Comparison of ENCODE assay signal across 20 cellular contexts in the genomic region with DNA sequence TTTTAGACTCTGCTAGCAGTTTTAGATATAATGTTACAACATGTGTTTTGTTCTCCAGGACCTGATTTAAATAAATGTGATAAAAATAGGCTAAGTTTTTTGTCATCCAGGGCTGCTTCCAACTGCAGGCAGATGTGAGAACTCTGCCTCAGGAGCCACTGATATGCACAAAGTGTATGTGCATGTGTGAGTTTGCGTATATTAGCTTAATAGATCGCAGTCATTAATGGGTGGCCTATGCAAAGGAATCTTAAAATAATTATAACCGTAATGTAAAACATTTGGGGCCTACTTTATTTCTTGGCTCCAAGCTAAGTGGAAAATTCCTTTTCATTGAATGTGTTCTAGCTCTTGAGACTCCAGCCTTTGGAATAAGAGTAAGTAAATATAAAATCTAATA. TPM values are rescaled to one million over a fixed set of nuclear protein-coding genes. Genes with fewer than 3 reads are reported as not detected.
DNase-seq lines count a peak whose midpoint lies in the region; ATAC-seq, FAIRE-seq and TF ChIP-seq lines count a peak whose summit lies in the region.
"Had no signal": no experiment of that assay in that cellular context is flagged by ENCODE, and none has a peak within 500 bp of the region (broad histone marks: within the 10 kb centered on the region; RNA-seq: fewer than 3 reads in every experiment).

No MANE protein-coding gene starts in this region.

- H3K36me3 Mint-ChIP-seq in nephron progenitor cell (ENCODE audit: low read depth), result peaks cover 80% of the 10 kb centered on the region

- CTCF ChIA-PET in A673 (lab: Charles Lee), result no interaction called here

- no peaks in the 10 kb centered on the region for H3K27me3 Mint-ChIP-seq in nephron progenitor cell (ENCODE audit: low read depth, poor library complexity)

- intact Hi-C loops in A673 (cut with micrococcal nuclease; ENCODE audit: unreplicated experiment), result no loop called here

- no peak overlapping the region for H3K27ac ChIP-seq in A673 (ENCODE audit: low read depth, low read length, poor library complexity, severe bottlenecking)
- peak overlapping the region; percentile 32; the same call in 1 of the 2 replicates for H3K27ac ChIP-seq in SK-N-MC
- H3K27ac ChIP-seq: A549, KMS-11, RWPE1 had no signal

- ATAC-seq in GM19324 (IDR thresholded peaks at IDR 0.05; ENCODE audit: low FRiP score, unreplicated experiment), result no peak
- ATAC-seq: A549 had no signal

- POLR2A ChIA-PET in A673 (lab: Charles Lee; ENCODE audit: low non-redundant PET), result no interaction called here

- H3K36me3 ChIP-seq in A673 (ENCODE audit: insufficient read depth, low read length, poor library complexity, severe bottlenecking) (peaks cover 100% of the 10 kb centered on the region), SK-N-MC (ENCODE audit: insufficient read depth, low read length) (peaks cover 100% of the 10 kb centered on the region)

- H3K9me3 Mint-ChIP-seq in nephron progenitor cell, result no peaks in the 10 kb centered on the region
- H3K9me3 Mint-ChIP-seq: H9 had no signal

- FAIRE-seq in D721Med (lab: Jason Lieb, UNC), result peak; percentile 67
- FAIRE-seq: A549 had no signal

- H3K9ac ChIP-seq in SK-N-MC (ENCODE audit: insufficient read length), result no peak overlapping the region
- H3K9ac ChIP-seq: KMS-11 had no signal

- DNase-seq in A673 (ENCODE audit: low spot score) (no peak), D721Med (ENCODE audit: insufficient read length, low spot score) (no peak), SK-N-MC (ENCODE audit: low read depth, low spot score) (no peak), fibroblast of peridontal ligament (ENCODE audit: extremely low read depth) (peak; percentile 41), nephron progenitor cell (no peak), NCI-H1930 (lab: John Stamatoyannopoulos, UW) (no peak), OCI-M2 (lab: John Stamatoyannopoulos, UW; ENCODE audit: unreplicated experiment) (no peak)
- DNase-seq: AML-193; Caco-2; H9; NCI-H1092 treated with DMSO at 0.1 percent for 48 hours; NCI-H187; NCI-H345; NCI-H69; NK-92 treated with Interleukin-12 subunit alpha and Interleukin-12 subunit beta, amount 100 ng/mL, for 24 hours; OCI-M1 had no signal

- no peak overlapping the region for H3K4me3 ChIP-seq in A673 (ENCODE audit: low read depth, low read length, poor library complexity, severe bottlenecking)
- no peak overlapping the region for H3K4me3 ChIP-seq in SK-N-MC
- H3K4me3 ChIP-seq: A549 had no signal

- no peak overlapping the region for H3K27ac Mint-ChIP-seq in nephron progenitor cell

- H3K4me1 Mint-ChIP-seq in nephron progenitor cell, result no peaks in the 10 kb centered on the region
- H3K4me1 Mint-ChIP-seq: H9 had no signal

- TSS peak; percentile 0 for BruUV-seq in A673 (replicated peaks; lab: Mats Ljungman, UMichigan)

- no peaks in the 10 kb centered on the region for H3K4me1 ChIP-seq in A673 (ENCODE audit: insufficient read depth, low read length, poor library complexity, severe bottlenecking)
- H3K4me1 ChIP-seq: A549, Caco-2 had no signal

- TF ChIP-seq CTCF in A673 (conservative IDR thresholded peaks at IDR 0.05; ENCODE audit: low read depth, low read length) (no peak), D721Med (IDR thresholded peaks at IDR 0.05; ENCODE audit: insufficient read depth, missing control alignments) (no peak), nephron progenitor cell (IDR thresholded peaks at IDR 0.05) (no peak)

- no peaks in the 10 kb centered on the region for H3K27me3 ChIP-seq in A673 (replicated peaks; ENCODE audit: insufficient read depth, low read depth, low read length, poor library complexity)

- H3K9me3 ChIP-seq in A673 (ENCODE audit: low read depth, low read length, poor library complexity, severe bottlenecking) (no peaks in the 10 kb centered on the region), SK-N-MC (ENCODE audit: low read depth, low read length) (no peaks in the 10 kb centered on the region)
- H3K9me3 ChIP-seq: A549, Caco-2 had no signal

- H3K4me3 Mint-ChIP-seq in nephron progenitor cell, result no peak overlapping the region
- H3K4me3 Mint-ChIP-seq: H9 had no signal

RNA-seq across cellular contexts. Expression of gene DHX9, which starts 16.7 kb away (rescaled TPM):
- 374 and 384 TPM in 2 replicates for total RNA-seq in A673 (2021)
